In the genomic region with DNA sequence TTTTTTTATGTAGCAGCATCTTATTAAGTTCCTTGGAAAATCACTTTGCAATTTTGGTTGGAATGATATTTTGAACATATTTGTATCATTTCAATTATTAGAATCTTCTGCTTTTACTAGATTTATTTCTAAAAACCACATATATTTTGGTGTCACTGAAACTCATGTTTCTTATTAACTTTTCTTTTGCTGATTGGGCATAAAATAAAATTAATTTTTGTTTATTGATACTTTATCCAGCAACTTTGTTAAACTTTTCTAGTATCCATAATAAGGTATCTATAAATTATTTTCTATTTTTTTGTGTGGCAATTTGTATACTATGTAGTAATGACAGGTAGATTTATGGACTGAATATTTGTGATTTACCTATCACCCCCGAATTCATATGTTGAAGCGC, we compare ENCODE assay signal across 22 cellular contexts.
"Had no signal": no experiment of that assay in that cellular context is flagged by ENCODE, and none has a peak within 500 bp of the region (broad histone marks: within the 10 kb centered on the region; RNA-seq: fewer than 3 reads in every experiment).

No MANE protein-coding gene starts in this region.

- ATAC-seq: foreskin keratinocyte, gastrocnemius medialis, heart right ventricle, left cardiac atrium, left lung, left ventricle myocardium superior, lower lobe of right lung, mucosa of descending colon had no signal

- H3K36me3 ChIP-seq: esophagus muscularis mucosa, gastrocnemius medialis, heart right ventricle, left lung, lower lobe of right lung had no signal

- H3K27me3 ChIP-seq: dorsolateral prefrontal cortex, esophagus muscularis mucosa, foreskin keratinocyte, gastrocnemius medialis, heart right ventricle, left lung had no signal

- DNase-seq: dermis blood vessel endothelial cell; dorsolateral prefrontal cortex; effector CD4-positive, alpha-beta T cell; effector memory CD4-positive, alpha-beta T cell; foreskin keratinocyte; gastrocnemius medialis; glutamatergic neuron; head of caudate nucleus; heart right ventricle; hippocampal formation; islet precursor cell; left cardiac atrium; left lung; left ventricle myocardium superior; lower lobe of right lung; mesenchymal stem cell; mucosa of descending colon; naive B cell had no signal

- FAIRE-seq: colon, endothelial cell of umbilical vein had no signal

- H3K4me3 ChIP-seq: coronary artery, dorsolateral prefrontal cortex, esophagus muscularis mucosa, gastrocnemius medialis, heart right ventricle, left lung, lower lobe of right lung, mucosa of descending colon had no signal

- H3K4me1 ChIP-seq: esophagus muscularis mucosa, foreskin keratinocyte, gastrocnemius medialis, heart right ventricle, left lung, lower lobe of right lung had no signal

- H3K9me3 ChIP-seq: esophagus muscularis mucosa, gastrocnemius medialis, left lung, lower lobe of right lung, mucosa of descending colon had no signal

- H3K27ac ChIP-seq: coronary artery, dorsolateral prefrontal cortex, esophagus muscularis mucosa, foreskin keratinocyte, gastrocnemius medialis, heart right ventricle, left lung, lower lobe of right lung had no signal
